25 cellular contexts compared by ENCODE assay signal in genomic region chr22:43832393-43833265, GRCh38. TPM values are rescaled to one million over a fixed set of nuclear protein-coding genes. Genes with fewer than 3 reads are reported as not detected.
"Had no signal": no experiment of that assay in that cellular context is flagged by ENCODE, and none has a peak within 500 bp of the region (broad histone marks: within the 10 kb centered on the region; RNA-seq: fewer than 3 reads in every experiment).

No MANE protein-coding gene starts in this region.

- H3K4me1 ChIP-seq: prostate gland had no signal

- DNase-seq: activated CD4-positive, alpha-beta memory T cell treated with anti-CD3 and anti-CD28 coated beads, Interleukin-2, amount 10 ng/mL, durations not matched to agents 7 days and 5 days; activated CD4-positive, alpha-beta T cell treated with anti-CD3 and anti-CD28 coated beads, Interleukin-2, amount 10 ng/mL, durations not matched to agents 24 days and 14 days; activated effector memory CD4-positive, alpha-beta T cell treated with Interleukin-2 at 50 U/mL for 16 hours; activated naive CD4-positive, alpha-beta T cell treated with anti-CD3 and anti-CD28 coated beads, Interleukin-2, amount 10 ng/mL, durations not matched to agents 7 days and 5 days; activated T-cell treated with anti-CD3 and anti-CD28 coated beads, Interleukin-2, amount 50 U/mL, for 72 hours; anterior cingulate cortex; caudate nucleus; effector memory CD4-positive, alpha-beta T cell; heart left ventricle; left cardiac atrium; mesendoderm; naive B cell; stimulated activated CD4-positive, alpha-beta T cell treated with anti-CD3 and anti-CD28 coated beads, Interleukin-1b, Interleukin-23, amount 100 ng/mL, for 48 hours; stimulated activated naive B cell treated with anti-CD40 and anti-IgM and Interleukin-4, amounts not matched to agents 10 μg/mL and 1 μg/mL and 100 μg/mL, for 72 hours had no signal

- ATAC-seq: activated CD4-positive, CD25-positive, alpha-beta regulatory T cell treated with anti-CD3 and anti-CD28 coated beads, Interleukin-2, amount 50 U/mL, for 24 hours; activated T-cell treated with anti-CD3 and anti-CD28 coated beads, Interleukin-2, amount 50 U/mL, for 72 hours; gastrocnemius medialis; heart left ventricle; stimulated activated naive B cell treated with anti-CD40 and anti-IgM and Interleukin-4, amounts not matched to agents 10 μg/mL and 1 μg/mL and 100 μg/mL, for 72 hours had no signal

- H3K9me3 ChIP-seq: esophagus muscularis mucosa, gastrocnemius medialis, heart left ventricle, ovary, prostate gland, thoracic aorta had no signal

- H3K4me3 ChIP-seq: esophagus muscularis mucosa, gastrocnemius medialis, heart left ventricle, ovary, prostate gland, thoracic aorta had no signal

- H3K36me3 ChIP-seq: esophagus muscularis mucosa, gastrocnemius medialis, heart left ventricle, ovary, prostate gland, thoracic aorta had no signal

- H3K27me3 ChIP-seq: heart left ventricle, ovary had no signal

- FAIRE-seq: islet of Langerhans had no signal

- H3K27ac ChIP-seq: esophagus muscularis mucosa, gastrocnemius medialis, heart left ventricle, ovary, prostate gland, thoracic aorta, VCaP had no signal

RNA-seq across cellular contexts. Expression of gene SULT4A1, which starts 29.7 kb away (rescaled TPM):
- total RNA-seq: activated CD4-positive, alpha-beta memory T cell treated with anti-CD3 and anti-CD28 coated beads, Interleukin-2, amount 10 ng/mL, durations not matched to agents 7 days and 5 days; activated CD4-positive, alpha-beta T cell treated with anti-CD3 and anti-CD28 coated beads, Interleukin-2, amount 10 ng/mL, durations not matched to agents 24 days and 14 days; activated T-cell treated with anti-CD3 and anti-CD28 coated beads, Interleukin-2, amount 50 U/mL, for 72 hours; dermis microvascular lymphatic vessel endothelial cell; gastrocnemius medialis; lower leg skin; thoracic aorta had no signal

RNA-seq across cellular contexts. Expression of gene PNPLA5, which starts 59.2 kb away (rescaled TPM):
- total RNA-seq: activated CD4-positive, alpha-beta memory T cell treated with anti-CD3 and anti-CD28 coated beads, Interleukin-2, amount 10 ng/mL, durations not matched to agents 7 days and 5 days; activated CD4-positive, alpha-beta T cell treated with anti-CD3 and anti-CD28 coated beads, Interleukin-2, amount 10 ng/mL, durations not matched to agents 24 days and 14 days; activated T-cell treated with anti-CD3 and anti-CD28 coated beads, Interleukin-2, amount 50 U/mL, for 72 hours; dermis microvascular lymphatic vessel endothelial cell; esophagus muscularis mucosa; gastrocnemius medialis; heart left ventricle; left cardiac atrium; mucosa of gallbladder; prostate gland; thoracic aorta had no signal
- polyA plus RNA-seq: heart left ventricle, ovary had no signal
